10 cellular contexts compared by ENCODE assay signal in the genomic region with DNA sequence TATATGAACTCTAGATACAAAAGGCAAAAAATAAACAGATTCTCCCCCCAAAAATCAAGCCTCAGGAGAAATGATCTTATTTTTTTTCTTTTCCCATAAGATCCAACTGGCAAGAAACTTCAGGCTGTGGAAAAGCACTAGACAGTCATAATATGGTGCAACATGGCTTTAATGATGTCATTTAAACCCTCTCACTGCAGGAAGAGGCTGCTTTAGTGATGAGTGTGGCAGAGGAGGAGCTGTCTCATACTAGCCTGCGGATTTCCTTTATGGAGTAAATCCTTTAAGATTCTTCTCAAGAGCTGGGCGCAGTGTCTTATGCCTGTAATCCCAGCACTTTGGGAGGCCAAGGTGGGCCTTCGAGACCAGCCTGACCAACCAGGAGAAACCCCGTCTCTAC.
DNase-seq lines count a peak whose midpoint lies in the region; ATAC-seq and TF ChIP-seq lines count a peak whose summit lies in the region.
"Had no signal": no experiment of that assay in that cellular context is flagged by ENCODE, and none has a peak within 500 bp of the region (broad histone marks: within the 10 kb centered on the region; RNA-seq: fewer than 3 reads in every experiment).

No MANE protein-coding gene starts in this region.

- H3K4me1 ChIP-seq in PC-3 (ENCODE audit: insufficient read depth, low read length) (no peaks in the 10 kb centered on the region), trophoblast cell (ENCODE audit: control insufficient read depth in 1 of 2, insufficient read depth in 2 of 2, low read length in 2 of 2) (no peaks in the 10 kb centered on the region), esophagus squamous epithelium (peaks cover 0 to 25% (median 0%) of the 10 kb centered on the region in 3 donors)

- TF ChIP-seq POLR2A in esophagus squamous epithelium (IDR thresholded peaks at IDR 0.05) = no peak

- H3K27ac ChIP-seq in PC-3 (ENCODE audit: low read length) (no peak overlapping the region), trophoblast cell (ENCODE audit: low read depth, low read length) (no peak overlapping the region), esophagus squamous epithelium (peak overlapping the region in 1 of 4 donors; percentile 14)

- H3K9me3 ChIP-seq in PC-3 (ENCODE audit: low read length) (no peaks in the 10 kb centered on the region), trophoblast cell (ENCODE audit: insufficient read depth, low read depth, low read length) (no peaks in the 10 kb centered on the region), esophagus squamous epithelium (no peaks in the 10 kb centered on the region)

- CTCF ChIA-PET in PC-3 (lab: Charles Lee) = no interaction called here

- H2AK5ac ChIP-seq in trophoblast cell (ENCODE audit: low read length) = no peak overlapping the region

- H2BK12ac ChIP-seq in trophoblast cell (ENCODE audit: low read length) = no peak overlapping the region

- H3K36me3 ChIP-seq in PC-3 (ENCODE audit: low read depth, low read length) (no peaks in the 10 kb centered on the region), trophoblast cell (ENCODE audit: control insufficient read depth in 1 of 2, insufficient read depth in 2 of 2, low read length in 2 of 2) (no peaks in the 10 kb centered on the region), esophagus squamous epithelium (no peaks in the 10 kb centered on the region)

- H3K4me2 ChIP-seq in PC-3 (ENCODE audit: low read length) (no peak overlapping the region), trophoblast cell (ENCODE audit: low read length) (no peak overlapping the region)

- H3K18ac ChIP-seq in trophoblast cell (ENCODE audit: low read length) = no peak overlapping the region

- intact Hi-C loops in PC-3 (cut with micrococcal nuclease) (no loop called here), esophagus squamous epithelium (cut with DNase I) (no loop called here)

- H3K14ac ChIP-seq in trophoblast cell (ENCODE audit: low read length) = no peak overlapping the region

- no peak overlapping the region for H2BK120ac ChIP-seq in trophoblast cell (ENCODE audit: insufficient read depth, low read length, poor library complexity)

- TF ChIP-seq CTCF in PC-3 (conservative IDR thresholded peaks at IDR 0.05; ENCODE audit: low read depth, low read length) = no peak
- no peak for TF ChIP-seq CTCF in epithelial cell of esophagus (IDR thresholded peaks at IDR 0.05; ENCODE audit: insufficient read depth, low read depth, low read length, missing control alignments)
- TF ChIP-seq CTCF in esophagus squamous epithelium (IDR thresholded peaks at IDR 0.05) = no peak

- H3K79me2 ChIP-seq in PC-3 (ENCODE audit: low read length) = no peaks in the 10 kb centered on the region
- no peaks in the 10 kb centered on the region for H3K79me2 ChIP-seq in trophoblast cell (ENCODE audit: control insufficient read depth, insufficient read depth, low read length, poor library complexity)

- H3K23ac ChIP-seq in trophoblast cell (ENCODE audit: low read length) = no peak overlapping the region

- H3K4ac ChIP-seq in trophoblast cell (ENCODE audit: low read depth, low read length) = no peak overlapping the region

- no peaks in the 10 kb centered on the region for H3K79me1 ChIP-seq in trophoblast cell (ENCODE audit: low read length)

- H2BK5ac ChIP-seq in trophoblast cell (ENCODE audit: low read depth, low read length, poor library complexity) = no peak overlapping the region

- no TSS peak for BruUV-seq in PC-3 (replicated peaks; lab: Mats Ljungman, UMichigan)

- H3F3A ChIP-seq in PC-3 (ENCODE audit: low read length, unreplicated experiment) = no peaks in the 10 kb centered on the region

- WGBS in trophoblast cell (ENCODE audit: extremely low coverage, insufficient coverage, insufficient read length) = no CpG with 5 or more reads among the region's 4 CpGs
- WGBS in esophagus squamous epithelium, 2 donors = 68 to 100% methylated on average over 2 to 3 of the region's 4 CpGs

- DNase-seq in GM04504 (ENCODE audit: low read depth) (peak; percentile 90), PC-3 (peak; percentile 38), epithelial cell of esophagus (ENCODE audit: low read depth) (peak; percentile 95), trophoblast cell (peak; percentile 79 to 89), esophagus squamous epithelium (lab: John Stamatoyannopoulos, UW) (no peak), OCI-M1 (lab: John Stamatoyannopoulos, UW) (no peak), NOMO-1 (lab: John Stamatoyannopoulos, UW; ENCODE audit: unreplicated experiment in 2 of 2) (no peak)
- DNase-seq in NK-92 treated with Interleukin-12 subunit alpha and Interleukin-12 subunit beta, amount 100 ng/mL, for 24 hours (lab: John Stamatoyannopoulos, UW) = no peak
- DNase-seq: activated T-cell treated with anti-CD3 and anti-CD28 coated beads, Interleukin-2, amount 50 U/mL, for 48 hours; NCI-H526 treated with DMSO at 0.1 percent for 48 hours had no signal

- no peaks in the 10 kb centered on the region for H3K27me3 ChIP-seq in PC-3 (ENCODE audit: low read length)
- no peaks in the 10 kb centered on the region for H3K27me3 ChIP-seq in trophoblast cell (ENCODE audit: insufficient read depth, low read length)
- H3K27me3 ChIP-seq in esophagus squamous epithelium = no peaks in the 10 kb centered on the region

- H4K8ac ChIP-seq in trophoblast cell (ENCODE audit: low read depth, low read length) = no peak overlapping the region

- H3K9ac ChIP-seq in PC-3 (ENCODE audit: low read length) (no peak overlapping the region), trophoblast cell (ENCODE audit: low read length) (no peak overlapping the region)

- POLR2A ChIA-PET in PC-3 (lab: Charles Lee; ENCODE audit: unreplicated experiment) = no interaction called here

- no peak overlapping the region for H4K91ac ChIP-seq in trophoblast cell (ENCODE audit: low read depth, low read length)

- ATAC-seq in PC-3 = peak; percentile 40; the same call in 1 of the 2 replicates

- H2AFZ ChIP-seq in PC-3 (ENCODE audit: low read length) = no peak overlapping the region
- H2AFZ ChIP-seq in trophoblast cell (ENCODE audit: insufficient read depth, low read length, poor library complexity) = no peak overlapping the region

- no peak overlapping the region for H4K12ac ChIP-seq in trophoblast cell (ENCODE audit: low read depth, low read length)

- H3K4me3 ChIP-seq in PC-3 (ENCODE audit: low read length) = no peak overlapping the region
- H3K4me3 ChIP-seq in epithelial cell of esophagus (ENCODE audit: low read length) = no peak overlapping the region
- no peak overlapping the region for H3K4me3 ChIP-seq in trophoblast cell (ENCODE audit: low read depth, low read length)
- no peak overlapping the region for H3K4me3 ChIP-seq in esophagus squamous epithelium

- no peaks in the 10 kb centered on the region for H3K9me2 ChIP-seq in PC-3 (replicated peaks; ENCODE audit: low read length)

- H4K20me1 ChIP-seq in PC-3 (ENCODE audit: low read length) = no peaks in the 10 kb centered on the region

Comparison
In these comparisons a context has a peak if more than half of its experiments do, and no peak if none do; other contexts are left out.
1. DNase-seq: peak in GM04504 (single experiment), PC-3 (single experiment), epithelial cell of esophagus (single experiment) and trophoblast cell (2 of 2); none in esophagus squamous epithelium (single experiment), NK-92 treated with Interleukin-12 subunit alpha and Interleukin-12 subunit beta, amount 100 ng/mL, for 24 hours (single experiment), OCI-M1 (single experiment) and NOMO-1 (0 of 2).